ENCODE assay signal across 21 cellular contexts in the genomic region with DNA sequence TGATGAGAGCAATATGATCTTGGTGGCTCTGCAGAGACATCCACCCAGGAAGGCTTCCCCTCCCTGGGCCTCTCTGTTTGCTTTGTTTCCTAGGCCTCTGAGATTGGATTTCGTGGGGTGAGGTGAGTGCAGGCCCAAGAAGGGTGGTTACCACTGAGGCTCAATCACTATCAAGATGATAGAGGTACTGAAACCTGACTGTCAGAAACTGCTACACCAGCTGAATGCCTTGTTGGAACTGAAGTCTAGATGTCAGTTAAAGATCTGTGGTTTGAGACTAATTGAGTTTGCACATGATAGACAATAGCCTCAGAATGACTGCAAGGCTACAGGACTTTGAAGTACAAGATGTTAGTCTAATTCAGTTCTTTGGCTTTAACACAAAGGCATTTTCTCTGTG. TPM values are rescaled to one million over a fixed set of nuclear protein-coding genes. Genes with fewer than 3 reads are reported as not detected.
A peak's percentile ranks its signal among the peaks of the same experiment; 100 is the strongest.
DNase-seq lines count a peak whose midpoint lies in the region; ATAC-seq and TF ChIP-seq lines count a peak whose summit lies in the region.
"Had no signal": no experiment of that assay in that cellular context is flagged by ENCODE, and none has a peak within 500 bp of the region (broad histone marks: within the 10 kb centered on the region; RNA-seq: fewer than 3 reads in every experiment).

No MANE protein-coding gene starts in this region.

- intact Hi-C loops in activated T-helper 2 cell treated with anti-CD3 and anti-CD28 coated beads, Interferon-gamma antibody, Interleukin-2, Interleukin-4, amounts not matched to agents 10 μg/mL and 5 μg/mL and 100 μg/mL, durations not matched to agents 14 hours and 24 hours and 36 hours (cut with micrococcal nuclease): no loop called here
- intact Hi-C loops in mucosa of descending colon (cut with DNase I, micrococcal nuclease): no loop called here

- H3K27ac Mint-ChIP-seq in activated T-helper 2 cell treated with anti-CD3 and anti-CD28 coated beads, Interferon-gamma antibody, Interleukin-2, Interleukin-4, amounts not matched to agents 10 μg/mL and 5 μg/mL and 100 μg/mL, durations not matched to agents 14 hours and 24 hours and 36 hours: no peak overlapping the region
- H3K27ac Mint-ChIP-seq: activated CD8-positive, alpha-beta T cell treated with anti-CD3 and anti-CD28 coated beads for 36 hours; IgD-negative memory B cell; naive thymus-derived CD8-positive, alpha-beta T cell had no signal

- ATAC-seq in GM18868 (IDR thresholded peaks at IDR 0.05; ENCODE audit: unreplicated experiment): peak; percentile 96
- ATAC-seq in GM21576 (IDR thresholded peaks at IDR 0.05; ENCODE audit: unreplicated experiment): peak; percentile 72
- ATAC-seq in HG03159 (IDR thresholded peaks at IDR 0.05; ENCODE audit: unreplicated experiment): peak; percentile 96
- ATAC-seq in mucosa of descending colon: no peak
- ATAC-seq: activated CD8-positive, alpha-beta T cell treated with anti-CD3 and anti-CD28 coated beads for 36 hours; heart left ventricle; naive thymus-derived CD8-positive, alpha-beta T cell; psoas muscle had no signal

- no peak overlapping the region for H3K4me3 Mint-ChIP-seq in activated T-helper 2 cell treated with anti-CD3 and anti-CD28 coated beads, Interferon-gamma antibody, Interleukin-2, Interleukin-4, amounts not matched to agents 10 μg/mL and 5 μg/mL and 100 μg/mL, durations not matched to agents 14 hours and 24 hours and 36 hours (ENCODE audit: low read depth)
- H3K4me3 Mint-ChIP-seq: activated CD8-positive, alpha-beta T cell treated with anti-CD3 and anti-CD28 coated beads for 36 hours; IgD-negative memory B cell; naive thymus-derived CD8-positive, alpha-beta T cell had no signal

- H3K36me3 Mint-ChIP-seq in activated T-helper 2 cell treated with anti-CD3 and anti-CD28 coated beads, Interferon-gamma antibody, Interleukin-2, Interleukin-4, amounts not matched to agents 10 μg/mL and 5 μg/mL and 100 μg/mL, durations not matched to agents 14 hours and 24 hours and 36 hours (ENCODE audit: low read depth): peaks cover 10% of the 10 kb centered on the region

- no peaks in the 10 kb centered on the region for H3K36me3 ChIP-seq in mucosa of descending colon (ENCODE audit: low read depth)
- H3K36me3 ChIP-seq: heart left ventricle, tibial nerve had no signal

- no peaks in the 10 kb centered on the region for H3K4me1 ChIP-seq in mucosa of descending colon (ENCODE audit: low read depth)
- H3K4me1 ChIP-seq: heart left ventricle, psoas muscle, spleen had no signal

- TF ChIP-seq CTCF in mucosa of descending colon (IDR thresholded peaks at IDR 0.05): no peak

- peaks cover 8% of the 10 kb centered on the region for H3K27me3 Mint-ChIP-seq in activated T-helper 2 cell treated with anti-CD3 and anti-CD28 coated beads, Interferon-gamma antibody, Interleukin-2, Interleukin-4, amounts not matched to agents 10 μg/mL and 5 μg/mL and 100 μg/mL, durations not matched to agents 14 hours and 24 hours and 36 hours (ENCODE audit: low read depth)

- DNase-seq in activated T-helper 2 cell treated with anti-CD3 and anti-CD28 coated beads, Interferon-gamma antibody, Interleukin-2, Interleukin-4, amounts not matched to agents 10 μg/mL and 5 μg/mL and 100 μg/mL, durations not matched to agents 14 hours and 24 hours and 36 hours (ENCODE audit: low spot score): peak; percentile 11
- no peak for DNase-seq in effector CD8-positive, alpha-beta T cell (lab: John Stamatoyannopoulos, UW)
- DNase-seq in Kasumi-1 (lab: John Stamatoyannopoulos, UW): no peak
- DNase-seq in Ammon's horn (ENCODE audit: low spot score): no peak
- no peak for DNase-seq in mucosa of descending colon
- DNase-seq: activated CD8-positive, alpha-beta T cell treated with anti-CD3 and anti-CD28 coated beads for 36 hours; caudate nucleus; effector memory CD4-positive, alpha-beta T cell; heart left ventricle; naive thymus-derived CD8-positive, alpha-beta T cell; NCI-H774; psoas muscle; spleen had no signal

- H3K9me3 ChIP-seq in mucosa of descending colon: peaks cover 6% of the 10 kb centered on the region

- no peak overlapping the region for H3K4me3 ChIP-seq in mucosa of descending colon
- H3K4me3 ChIP-seq: heart left ventricle, psoas muscle, spleen, tibial nerve had no signal

- peaks cover 16% of the 10 kb centered on the region for H3K9me3 Mint-ChIP-seq in activated T-helper 2 cell treated with anti-CD3 and anti-CD28 coated beads, Interferon-gamma antibody, Interleukin-2, Interleukin-4, amounts not matched to agents 10 μg/mL and 5 μg/mL and 100 μg/mL, durations not matched to agents 14 hours and 24 hours and 36 hours

- H3K4me1 Mint-ChIP-seq in activated T-helper 2 cell treated with anti-CD3 and anti-CD28 coated beads, Interferon-gamma antibody, Interleukin-2, Interleukin-4, amounts not matched to agents 10 μg/mL and 5 μg/mL and 100 μg/mL, durations not matched to agents 14 hours and 24 hours and 36 hours (ENCODE audit: low read depth): peaks cover 21% of the 10 kb centered on the region
- H3K4me1 Mint-ChIP-seq: IgD-negative memory B cell; naive thymus-derived CD8-positive, alpha-beta T cell had no signal

RNA-seq across cellular contexts. Expression of a gene that starts 15.2 kb away (rescaled TPM):
- not detected in 2 replicates for total RNA-seq in activated T-helper 2 cell treated with anti-CD3 and anti-CD28 coated beads, Interferon-gamma antibody, Interleukin-2, Interleukin-4, amounts not matched to agents 10 μg/mL and 5 μg/mL and 100 μg/mL, durations not matched to agents 14 hours and 24 hours and 36 hours
- 1 to 10 TPM in 1 of 3 donors, under 1 TPM in 2; 0.55 to 2.3 (median 0.82) TPM for total RNA-seq in mucosa of descending colon
- total RNA-seq: activated CD8-positive, alpha-beta T cell treated with anti-CD3 and anti-CD28 coated beads for 36 hours; fibroblast of lung; G401; lung microvascular endothelial cell; naive thymus-derived CD8-positive, alpha-beta T cell had no signal

RNA-seq across cellular contexts. Expression of a gene that starts 39.6 kb away (rescaled TPM):
- not detected in 2 replicates for total RNA-seq in activated T-helper 2 cell treated with anti-CD3 and anti-CD28 coated beads, Interferon-gamma antibody, Interleukin-2, Interleukin-4, amounts not matched to agents 10 μg/mL and 5 μg/mL and 100 μg/mL, durations not matched to agents 14 hours and 24 hours and 36 hours
- total RNA-seq in mucosa of descending colon: not detected
- total RNA-seq: activated CD8-positive, alpha-beta T cell treated with anti-CD3 and anti-CD28 coated beads for 36 hours; fibroblast of lung; G401; heart left ventricle; lung microvascular endothelial cell; naive thymus-derived CD8-positive, alpha-beta T cell; psoas muscle; tibial nerve had no signal

RNA-seq across cellular contexts. Expression of a gene that starts 59.1 kb away (rescaled TPM):
- 4.7 and 5.0 TPM in 2 replicates for total RNA-seq in activated T-helper 2 cell treated with anti-CD3 and anti-CD28 coated beads, Interferon-gamma antibody, Interleukin-2, Interleukin-4, amounts not matched to agents 10 μg/mL and 5 μg/mL and 100 μg/mL, durations not matched to agents 14 hours and 24 hours and 36 hours
- 1 to 10 TPM in 2 of 3 donors, under 1 TPM in 1; 0.20 to 2.3 (median 1.6) TPM for total RNA-seq in mucosa of descending colon
- total RNA-seq: G401, lung microvascular endothelial cell had no signal
